ENCODE assay signal across 23 cellular contexts in genomic region chr10:14654821-14655382, GRCh38.
DNase-seq lines count a peak whose midpoint lies in the region; ATAC-seq, FAIRE-seq and TF ChIP-seq lines count a peak whose summit lies in the region.
"Had no signal": no experiment of that assay in that cellular context is flagged by ENCODE, and none has a peak within 500 bp of the region (broad histone marks: within the 10 kb centered on the region; RNA-seq: fewer than 3 reads in every experiment).

No MANE protein-coding gene starts in this region.

- no peaks in the 10 kb centered on the region for H3K36me3 ChIP-seq in OCI-LY7 (ENCODE audit: insufficient read depth, low read length)
- H3K36me3 ChIP-seq in mesendoderm (ENCODE audit: control insufficient read depth, insufficient read depth, low read length): no peaks in the 10 kb centered on the region
- H3K36me3 ChIP-seq in subcutaneous abdominal adipose tissue (ENCODE audit: control insufficient read depth in 5 of 5, insufficient read depth in 5 of 5, low read length in 5 of 5): no peaks in the 10 kb centered on the region
- H3K36me3 ChIP-seq: BE2C had no signal

- TF ChIP-seq CTCF in OCI-LY7 (conservative IDR thresholded peaks at IDR 0.05; ENCODE audit: low read length): no peak

- CTCF ChIA-PET in OCI-LY7 (lab: Charles Lee; ENCODE audit: unreplicated experiment): interaction anchor here (0.6 to 1.8 kb wide), 2 partner anchors 9 to 809 kb away, joined by 3 to 4 read pairs; no protein-coding TSS in a partner anchor

- H3K23ac ChIP-seq in mesendoderm (ENCODE audit: low read length): no peak overlapping the region

- no peak overlapping the region for H3K56ac ChIP-seq in mesendoderm (ENCODE audit: low read length)

- no peaks in the 10 kb centered on the region for H3K79me1 ChIP-seq in mesendoderm (ENCODE audit: low read length)

- no peak overlapping the region for H3K4ac ChIP-seq in mesendoderm (ENCODE audit: low read depth, low read length)

- no peaks in the 10 kb centered on the region for H4K20me1 ChIP-seq in OCI-LY7 (ENCODE audit: insufficient read depth, low read length)

- H3K4me3 ChIP-seq in OCI-LY7 (ENCODE audit: low read depth, low read length, poor library complexity, severe bottlenecking) (peak overlapping the region; percentile 35), mesendoderm (ENCODE audit: low read length) (no peak overlapping the region), subcutaneous abdominal adipose tissue (ENCODE audit: low read depth in 1 of 5, low read length in 5 of 5) (no peak overlapping the region)
- H3K4me3 ChIP-seq: testis had no signal

- H3K9ac ChIP-seq in mesendoderm (ENCODE audit: low read length): no peak overlapping the region
- no peak overlapping the region for H3K9ac ChIP-seq in subcutaneous abdominal adipose tissue (ENCODE audit: low read length in 5 of 5)
- H3K9ac ChIP-seq: SK-N-SH had no signal

- peaks cover 85% of the 10 kb centered on the region for H3K4me1 ChIP-seq in OCI-LY7 (ENCODE audit: insufficient read depth, low read length, poor library complexity, severe bottlenecking)
- H3K4me1 ChIP-seq in mesendoderm (ENCODE audit: control insufficient read depth, low read depth, low read length): peaks cover 6% of the 10 kb centered on the region
- peaks cover 0 to 38% (median 22%) of the 10 kb centered on the region in 5 donors for H3K4me1 ChIP-seq in subcutaneous abdominal adipose tissue (ENCODE audit: control insufficient read depth in 5 of 5, insufficient read depth in 5 of 5, low read length in 5 of 5)

- H3K27me3 ChIP-seq in mesendoderm (ENCODE audit: insufficient read depth, low read length, poor library complexity): no peaks in the 10 kb centered on the region
- no peaks in the 10 kb centered on the region for H3K27me3 ChIP-seq in subcutaneous abdominal adipose tissue (ENCODE audit: control insufficient read depth in 5 of 5, insufficient read depth in 4 of 5, low read length in 5 of 5)
- H3K27me3 ChIP-seq: BE2C, foreskin keratinocyte, testis had no signal

- 0 out of 2 replicates have a peak, but pooled peaks cover 4% of the 10 kb centered on the region for H3K9me3 ChIP-seq in OCI-LY7 (ENCODE audit: low read length)
- no peaks in the 10 kb centered on the region for H3K9me3 ChIP-seq in subcutaneous abdominal adipose tissue (ENCODE audit: control insufficient read depth in 5 of 5, low read length in 5 of 5)
- H3K9me3 ChIP-seq: BE2C, SK-N-SH, testis had no signal

- H3K79me2 ChIP-seq in OCI-LY7 (ENCODE audit: insufficient read depth, low read depth, low read length): no peaks in the 10 kb centered on the region
- H3K79me2 ChIP-seq in mesendoderm (ENCODE audit: control insufficient read depth, insufficient read depth, low read length): no peaks in the 10 kb centered on the region

- peak; percentile 24 for DNase-seq in EH (ENCODE audit: low read depth)
- DNase-seq in OCI-LY7 (ENCODE audit: low spot score): no peak
- DNase-seq in mesendoderm: peak; percentile 32
- DNase-seq in EL: no peak
- DNase-seq in GM12891 (ENCODE audit: insufficient read length, low spot score): no peak
- DNase-seq: activated CD4-positive, alpha-beta T cell treated with anti-CD3 and anti-CD28 coated beads for 4 hours; activated naive CD4-positive, alpha-beta T cell treated with Interleukin-2 at 50 U/mL for 16 hours; anterior cingulate cortex; BE2C; DMS79; HFFc6; NCI-H187 treated with DMSO at 0.1 percent for 48 hours; NCI-H510A treated with DMSO at 0.1 percent for 48 hours; occipital lobe; SK-N-SH; stimulated activated CD4-positive, alpha-beta T cell treated with anti-CD3 and anti-CD28 coated beads, Interleukin-2, amount 100 ng/mL, for 24 hours; testis had no signal

- no peaks in the 10 kb centered on the region for H3K9me2 ChIP-seq in OCI-LY7 (ENCODE audit: insufficient read depth, low read length)
- H3K9me2 ChIP-seq: SK-N-SH had no signal

- H3K27ac ChIP-seq in OCI-LY7 (ENCODE audit: low read depth, low read length, poor library complexity, severe bottlenecking): peak overlapping the region; percentile 19
- H3K27ac ChIP-seq in mesendoderm (ENCODE audit: low read depth, low read length): no peak overlapping the region
- peak overlapping the region; percentile 88 for H3K27ac ChIP-seq in subcutaneous abdominal adipose tissue (ENCODE audit: low read depth, low read length)
- H3K27ac ChIP-seq: foreskin keratinocyte, testis had no signal

- peak overlapping the region; percentile 79; the same call in 1 of the 2 replicates for H2AFZ ChIP-seq in OCI-LY7 (ENCODE audit: low read length)

- no peak for FAIRE-seq in GM12891 (lab: Jason Lieb, UNC)
- FAIRE-seq: colon had no signal

- H2AK5ac ChIP-seq in mesendoderm (ENCODE audit: low read length): no peak overlapping the region

- ATAC-seq in HG02885 (IDR thresholded peaks at IDR 0.05; ENCODE audit: poor library complexity, unreplicated experiment): no peak
- ATAC-seq: foreskin keratinocyte, Panc1, sciatic nerve had no signal

- intact Hi-C loops in OCI-LY7 (cut with micrococcal nuclease; ENCODE audit: unreplicated experiment): no loop called here

- no peak for TF ChIP-seq POLR2A in GM12891 (IDR thresholded peaks at IDR 0.05; ENCODE audit: low read depth, low read length)

- no peak overlapping the region for H4K8ac ChIP-seq in mesendoderm (ENCODE audit: low read depth, low read length)

- no TSS peak for BruUV-seq in OCI-LY7 (replicated peaks; lab: Mats Ljungman, UMichigan)

- no peak overlapping the region for H2BK15ac ChIP-seq in mesendoderm (replicated peaks; ENCODE audit: low read depth)

- WGBS in mesendoderm (ENCODE audit: extremely low coverage, insufficient coverage, low lambda C conversion rate): no CpG with 5 or more reads among the region's 3 CpGs

- H2BK120ac ChIP-seq in mesendoderm (ENCODE audit: low read depth, low read length): no peak overlapping the region

- H3K4me2 ChIP-seq in OCI-LY7 (ENCODE audit: low read length): peak overlapping the region; percentile 80
- H3K4me2 ChIP-seq in mesendoderm (ENCODE audit: low read length): no peak overlapping the region
- H3K4me2 ChIP-seq: SK-N-SH had no signal

- H2BK5ac ChIP-seq in mesendoderm (ENCODE audit: low read length): no peak overlapping the region

- no peak overlapping the region for H3K18ac ChIP-seq in mesendoderm (ENCODE audit: low read length)

- POLR2A ChIA-PET in OCI-LY7 (lab: Charles Lee): interaction anchor here (0.5 to 2.3 kb wide), 5 partner anchors 9 to 97 kb away, joined by 3 to 12 read pairs (median 4); no protein-coding TSS in a partner anchor

- H4K5ac ChIP-seq in mesendoderm (ENCODE audit: low read length): no peak overlapping the region

TF ChIP-seq in GM12891, 5 proteins besides CTCF, POLR2A, EP300 and RAD21:
- TF ChIP-seq PAX5 (IDR thresholded peaks at IDR 0.05; ENCODE audit: insufficient read depth, low read length, severe bottlenecking) (no peak), POU2F2 (IDR thresholded peaks at IDR 0.05; ENCODE audit: low read depth, low read length) (no peak), SPI1 (IDR thresholded peaks at IDR 0.05; ENCODE audit: low read depth, low read length) (no peak), TAF1 (IDR thresholded peaks at IDR 0.05; ENCODE audit: low read depth, low read length) (no peak), POLR2AphosphoS5 (IDR thresholded peaks at IDR 0.05; ENCODE audit: low read depth, low read length) (no peak)

Comparison
In these comparisons a context has a peak if more than half of its experiments do, and no peak if none do; other contexts are left out.
1. DNase-seq: peak in EH (single experiment) and mesendoderm (single experiment); none in OCI-LY7 (single experiment), EL (single experiment) and GM12891 (single experiment).